Comparison of ENCODE assay signal across 36 cellular contexts in the genomic region with DNA sequence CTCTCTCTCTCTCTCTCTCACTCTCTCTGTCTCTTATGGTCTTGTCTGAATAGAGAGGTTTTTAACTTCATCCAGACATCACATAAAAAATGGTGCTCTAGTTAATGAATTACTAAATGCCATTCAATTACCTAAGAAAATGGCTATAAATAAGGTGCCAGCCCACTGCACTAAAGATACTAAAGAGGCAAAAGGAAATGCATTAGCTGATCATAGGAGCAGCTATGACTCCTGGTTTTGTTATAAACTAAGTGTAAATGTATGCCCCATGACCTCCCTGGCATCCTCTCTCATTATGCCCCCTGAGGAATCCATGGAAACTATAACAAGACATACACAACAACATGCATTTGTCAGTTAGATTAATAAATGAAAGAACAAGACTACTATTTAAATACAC. TPM values are rescaled to one million over a fixed set of nuclear protein-coding genes. Genes with fewer than 3 reads are reported as not detected.
DNase-seq lines count a peak whose midpoint lies in the region; ATAC-seq and TF ChIP-seq lines count a peak whose summit lies in the region.
"Had no signal": no experiment of that assay in that cellular context is flagged by ENCODE, and none has a peak within 500 bp of the region (broad histone marks: within the 10 kb centered on the region; RNA-seq: fewer than 3 reads in every experiment).

No MANE protein-coding gene starts in this region.

- H3K4me1 Mint-ChIP-seq in neural crest cell = no peaks in the 10 kb centered on the region
- H3K4me1 Mint-ChIP-seq: activated CD8-positive, alpha-beta memory T cell treated with anti-CD3 and anti-CD28 coated beads, Interleukin-2, amount 10 ng/mL, durations not matched to agents 7 days and 5 days; immature natural killer cell; mesothelial cell of epicardium; natural killer cell; stimulated activated naive B cell treated with anti-CD40 and anti-IgM and Interleukin-4, amounts not matched to agents 10 μg/mL and 1 μg/mL and 100 μg/mL, for 72 hours had no signal

- no peak for TF ChIP-seq CTCF in neural crest cell (conservative IDR thresholded peaks at IDR 0.05)

- H3K4me3 Mint-ChIP-seq in neural crest cell = no peak overlapping the region
- H3K4me3 Mint-ChIP-seq: activated CD8-positive, alpha-beta memory T cell treated with anti-CD3 and anti-CD28 coated beads, Interleukin-2, amount 10 ng/mL, durations not matched to agents 7 days and 5 days; effector memory CD8-positive, alpha-beta T cell; immature natural killer cell; mesothelial cell of epicardium; natural killer cell; stimulated activated naive B cell treated with anti-CD40 and anti-IgM and Interleukin-4, amounts not matched to agents 10 μg/mL and 1 μg/mL and 100 μg/mL, for 72 hours had no signal

- H3K36me3 Mint-ChIP-seq in neural crest cell (ENCODE audit: low read depth) = peaks cover 5% of the 10 kb centered on the region
- H3K36me3 Mint-ChIP-seq: activated CD8-positive, alpha-beta memory T cell treated with anti-CD3 and anti-CD28 coated beads, Interleukin-2, amount 10 ng/mL, durations not matched to agents 7 days and 5 days; mesothelial cell of epicardium; natural killer cell had no signal

- peak overlapping the region; percentile 31 for H3K27ac Mint-ChIP-seq in neural crest cell (ENCODE audit: unreplicated experiment)
- H3K27ac Mint-ChIP-seq: activated CD8-positive, alpha-beta memory T cell treated with anti-CD3 and anti-CD28 coated beads, Interleukin-2, amount 10 ng/mL, durations not matched to agents 7 days and 5 days; effector memory CD8-positive, alpha-beta T cell; immature natural killer cell; mesothelial cell of epicardium; natural killer cell; stimulated activated naive B cell treated with anti-CD40 and anti-IgM and Interleukin-4, amounts not matched to agents 10 μg/mL and 1 μg/mL and 100 μg/mL, for 72 hours had no signal

- ATAC-seq in GM18870 (IDR thresholded peaks at IDR 0.05; ENCODE audit: unreplicated experiment) (peak; percentile 13), HG02678 (IDR thresholded peaks at IDR 0.05; ENCODE audit: unreplicated experiment) (peak; percentile 9), HG03469 (IDR thresholded peaks at IDR 0.05; ENCODE audit: unreplicated experiment) (peak; percentile 4)
- ATAC-seq in activated CD4-positive, CD25-positive, alpha-beta regulatory T cell treated with anti-CD3 and anti-CD28 coated beads, Interleukin-2, amount 50 U/mL, for 24 hours = no peak
- ATAC-seq: activated CD8-positive, alpha-beta memory T cell treated with anti-CD3 and anti-CD28 coated beads, Interleukin-2, amount 10 ng/mL, durations not matched to agents 7 days and 5 days; effector memory CD8-positive, alpha-beta T cell; esophagus mucosa; natural killer cell; right cardiac atrium; SK-N-SH treated with all-trans-retinoic acid at 6 μM for 48 hours; stimulated activated naive B cell treated with anti-CD40 and anti-IgM and Interleukin-4, amounts not matched to agents 10 μg/mL and 1 μg/mL and 100 μg/mL, for 72 hours had no signal

- peaks cover 4% of the 10 kb centered on the region for H3K9me3 Mint-ChIP-seq in neural crest cell

- DNase-seq in neural crest cell (ENCODE audit: low read depth, low spot score) (no peak), inferior parietal cortex (ENCODE audit: extremely low spot score) (no peak)
- no peak for DNase-seq in activated CD4-positive, alpha-beta T cell treated with anti-CD3 and anti-CD28 coated beads for 1 hour
- DNase-seq: activated CD4-positive, alpha-beta T cell treated with anti-CD3 and anti-CD28 coated beads, Interleukin-2, amount 50 U/mL, for 1 hour; activated CD8-positive, alpha-beta memory T cell treated with anti-CD3 and anti-CD28 coated beads, Interleukin-2, amount 10 ng/mL, durations not matched to agents 7 days and 5 days; activated naive CD4-positive, alpha-beta T cell treated with anti-CD3 and anti-CD28 coated beads, Interleukin-2, amount 50 U/mL, for 16 hours; amygdala; Caco-2; effector memory CD8-positive, alpha-beta T cell; hippocampal formation; immature natural killer cell; KG1; MM.1S; natural killer cell; NCI-H1436; NCI-H2107; NCI-H446; OCI-M1; ovary; right cardiac atrium; spleen; stimulated activated CD4-positive, alpha-beta T cell treated with anti-CD3 and anti-CD28 coated beads, Interleukin-2, amount 100 ng/mL, for 48 hours; stimulated activated naive B cell treated with anti-CD40 and anti-IgM and Interleukin-4, amounts not matched to agents 10 μg/mL and 1 μg/mL and 100 μg/mL, for 72 hours; uterus had no signal

- no peaks in the 10 kb centered on the region for H3K27me3 Mint-ChIP-seq in neural crest cell (ENCODE audit: low read depth)
- H3K27me3 Mint-ChIP-seq: activated CD8-positive, alpha-beta memory T cell treated with anti-CD3 and anti-CD28 coated beads, Interleukin-2, amount 10 ng/mL, durations not matched to agents 7 days and 5 days; effector memory CD8-positive, alpha-beta T cell; stimulated activated naive B cell treated with anti-CD40 and anti-IgM and Interleukin-4, amounts not matched to agents 10 μg/mL and 1 μg/mL and 100 μg/mL, for 72 hours had no signal

RNA-seq across cellular contexts. Expression of gene PDC, which starts 57.5 kb away (rescaled TPM):
- total RNA-seq in neural crest cell = not detected in 2 replicates
- total RNA-seq: activated CD8-positive, alpha-beta memory T cell treated with anti-CD3 and anti-CD28 coated beads, Interleukin-2, amount 10 ng/mL, durations not matched to agents 7 days and 5 days; breast epithelium; Caco-2; esophagus mucosa; frontal cortex; liver; mesothelial cell of epicardium; natural killer cell; ovary; right cardiac atrium; spleen; suprapubic skin; T-helper 2 cell treated with Interferon-gamma antibody and Interleukin-4, amounts not matched to agents 100 ng/mL and 5 ng/mL, for 36 hours; uterus had no signal

Comparison
In these comparisons a context has a peak if more than half of its experiments do, and no peak if none do; other contexts are left out.
1. ATAC-seq: peak in GM18870 (single experiment), HG02678 (single experiment) and HG03469 (single experiment); none in activated CD4-positive, CD25-positive, alpha-beta regulatory T cell treated with anti-CD3 and anti-CD28 coated beads, Interleukin-2, amount 50 U/mL, for 24 hours (0 of 2).